Comparison of ENCODE assay signal across 10 cellular contexts in the genomic region with DNA sequence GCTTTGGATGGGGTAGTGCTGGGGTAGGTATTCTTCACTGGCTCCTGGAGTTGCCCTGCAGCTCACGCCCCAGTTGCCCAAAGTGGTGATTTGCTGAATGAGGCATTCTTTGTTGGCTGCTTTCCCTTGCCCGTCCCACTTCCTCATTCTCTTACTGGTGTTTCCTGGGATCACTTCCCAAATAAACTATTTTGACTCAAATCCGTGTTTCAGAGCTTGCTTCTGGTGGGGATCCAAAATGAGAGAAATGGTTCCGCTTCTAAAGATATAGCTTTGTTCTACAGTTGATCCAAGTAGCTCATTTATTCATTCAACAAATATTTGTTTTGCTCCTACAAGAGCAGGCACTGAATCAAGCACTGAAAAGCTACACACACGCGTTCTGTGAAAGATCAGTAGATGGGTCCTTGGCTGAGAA.
DNase-seq lines count a peak whose midpoint lies in the region; ATAC-seq and TF ChIP-seq lines count a peak whose summit lies in the region.
"Had no signal": no experiment of that assay in that cellular context is flagged by ENCODE, and none has a peak within 500 bp of the region (broad histone marks: within the 10 kb centered on the region; RNA-seq: fewer than 3 reads in every experiment).

No MANE protein-coding gene starts in this region.

- intact Hi-C loops in dendritic cell treated with granulocyte-macrophage colony-stimulating factor and Interleukin-4, amounts not matched to agents 40 ng/mL and 50 ng/mL, for 4 days (cut with micrococcal nuclease): no loop called here
- intact Hi-C loops in left lung (cut with DNase I) (no loop called here), transverse colon (cut with DNase I; ENCODE audit: low total_unique reads) (no loop called here), A673 (cut with micrococcal nuclease; ENCODE audit: unreplicated experiment) (no loop called here)

- BruUV-seq in A673 (replicated peaks; lab: Mats Ljungman, UMichigan): no TSS peak

- TF ChIP-seq POLR2A in transverse colon (IDR thresholded peaks at IDR 0.05): no peak

- H3K36me3 ChIP-seq in left lung: no peaks in the 10 kb centered on the region
- H3K36me3 ChIP-seq in transverse colon: no peaks in the 10 kb centered on the region
- no peaks in the 10 kb centered on the region for H3K36me3 ChIP-seq in A673 (ENCODE audit: insufficient read depth, low read length, poor library complexity, severe bottlenecking)

- peak overlapping the region; percentile 39 for H3K27ac Mint-ChIP-seq in dendritic cell treated with granulocyte-macrophage colony-stimulating factor and Interleukin-4, amounts not matched to agents 40 ng/mL and 50 ng/mL, for 4 days
- H3K27ac Mint-ChIP-seq: activated CD4-positive, alpha-beta T cell treated with anti-CD3 and anti-CD28 coated beads, Interleukin-2, amount 10 ng/mL, durations not matched to agents 7 days and 5 days; natural killer cell treated with Interleukin-12 subunit alpha and Interleukin-12 subunit beta and Interleukin-15 and Interleukin-18, amount 100 ng/mL, for 72 hours had no signal

- TF ChIP-seq CTCF in left lung (IDR thresholded peaks at IDR 0.05) (no peak), transverse colon (IDR thresholded peaks at IDR 0.05) (no peak), A673 (conservative IDR thresholded peaks at IDR 0.05; ENCODE audit: low read depth, low read length) (no peak)

- DNase-seq in M059J (ENCODE audit: low read depth) (peak; percentile 76), left lung (peak in 1 of 2 donors; percentile 54), transverse colon (peak; percentile 14), A673 (ENCODE audit: low spot score) (no peak)
- DNase-seq in activated T-cell treated with anti-CD3 and anti-CD28 coated beads, Interleukin-2, amount 50 U/mL, for 4 hours: no peak
- DNase-seq: activated CD4-positive, alpha-beta T cell treated with anti-CD3 and anti-CD28 coated beads, Interleukin-2, amount 10 ng/mL, durations not matched to agents 7 days and 5 days; SHP77 treated with DMSO at 0.1 percent for 48 hours had no signal

- CTCF ChIA-PET in A673 (lab: Charles Lee): interaction anchor here (0.6 kb wide), 1 partner anchor 512 kb away, joined by 6 read pairs; no protein-coding TSS in a partner anchor

- no peak for TF ChIP-seq EP300 in transverse colon (IDR thresholded peaks at IDR 0.05; ENCODE audit: low read depth)

- H3K36me3 Mint-ChIP-seq in dendritic cell treated with granulocyte-macrophage colony-stimulating factor and Interleukin-4, amounts not matched to agents 40 ng/mL and 50 ng/mL, for 4 days (ENCODE audit: low read depth): no peaks in the 10 kb centered on the region
- H3K36me3 Mint-ChIP-seq in activated T-cell treated with anti-CD3 and anti-CD28 coated beads, Interleukin-2, amount 50 U/mL, for 4 hours (ENCODE audit: insufficient read depth): no peaks in the 10 kb centered on the region
- H3K36me3 Mint-ChIP-seq: natural killer cell treated with Interleukin-12 subunit alpha and Interleukin-12 subunit beta and Interleukin-15 and Interleukin-18, amount 100 ng/mL, for 72 hours had no signal

- ATAC-seq in left lung: peak; percentile 86
- no peak for ATAC-seq in HG03439 (IDR thresholded peaks at IDR 0.05; ENCODE audit: unreplicated experiment)
- ATAC-seq in activated T-cell treated with anti-CD3 and anti-CD28 coated beads, Interleukin-2, amount 50 U/mL, for 4 hours: no peak
- ATAC-seq: natural killer cell treated with Interleukin-12 subunit alpha and Interleukin-12 subunit beta and Interleukin-15 and Interleukin-18, amount 100 ng/mL, for 72 hours had no signal

- H3K27me3 Mint-ChIP-seq in dendritic cell treated with granulocyte-macrophage colony-stimulating factor and Interleukin-4, amounts not matched to agents 40 ng/mL and 50 ng/mL, for 4 days: no peaks in the 10 kb centered on the region
- no peaks in the 10 kb centered on the region for H3K27me3 Mint-ChIP-seq in activated T-cell treated with anti-CD3 and anti-CD28 coated beads, Interleukin-2, amount 50 U/mL, for 4 hours (ENCODE audit: low read depth)
- H3K27me3 Mint-ChIP-seq: activated CD4-positive, alpha-beta T cell treated with anti-CD3 and anti-CD28 coated beads, Interleukin-2, amount 10 ng/mL, durations not matched to agents 7 days and 5 days had no signal

- no peak overlapping the region for H3K4me3 ChIP-seq in left lung
- no peak overlapping the region for H3K4me3 ChIP-seq in transverse colon
- H3K4me3 ChIP-seq in A673 (ENCODE audit: low read depth, low read length, poor library complexity, severe bottlenecking): no peak overlapping the region

- H3K9me3 ChIP-seq in left lung (no peaks in the 10 kb centered on the region), transverse colon (no peaks in the 10 kb centered on the region), A673 (ENCODE audit: low read depth, low read length, poor library complexity, severe bottlenecking) (no peaks in the 10 kb centered on the region)

- H3K27me3 ChIP-seq in left lung (no peaks in the 10 kb centered on the region), transverse colon (no peaks in the 10 kb centered on the region), A673 (replicated peaks; ENCODE audit: insufficient read depth, low read depth, low read length, poor library complexity) (no peaks in the 10 kb centered on the region)

- H3K4me3 Mint-ChIP-seq in dendritic cell treated with granulocyte-macrophage colony-stimulating factor and Interleukin-4, amounts not matched to agents 40 ng/mL and 50 ng/mL, for 4 days: no peak overlapping the region
- H3K4me3 Mint-ChIP-seq in activated T-cell treated with anti-CD3 and anti-CD28 coated beads, Interleukin-2, amount 50 U/mL, for 4 hours: no peak overlapping the region
- H3K4me3 Mint-ChIP-seq: activated CD4-positive, alpha-beta T cell treated with anti-CD3 and anti-CD28 coated beads, Interleukin-2, amount 10 ng/mL, durations not matched to agents 7 days and 5 days; natural killer cell treated with Interleukin-12 subunit alpha and Interleukin-12 subunit beta and Interleukin-15 and Interleukin-18, amount 100 ng/mL, for 72 hours had no signal

- H3K27ac ChIP-seq in left lung: peak overlapping the region in 1 of 2 donors; percentile 23
- H3K27ac ChIP-seq in transverse colon: no peak overlapping the region
- H3K27ac ChIP-seq in A673 (ENCODE audit: low read depth, low read length, poor library complexity, severe bottlenecking): no peak overlapping the region

- WGBS in transverse colon (ENCODE audit: low coverage in 1 of 2), 2 donors: 25 to 51% methylated on average over 2 to 6 of the region's 6 CpGs

- in situ Hi-C loops in transverse colon (cut with MboI; ENCODE audit: low pct_ligation_motif_present in 1 of 4, low pct_unique_long_range_greater_than_20kb in 1 of 4, low sequenced_read_pairs in 3 of 4): no loop called here

- POLR2A ChIA-PET in A673 (lab: Charles Lee; ENCODE audit: low non-redundant PET): no interaction called here

- H3K9me3 Mint-ChIP-seq in dendritic cell treated with granulocyte-macrophage colony-stimulating factor and Interleukin-4, amounts not matched to agents 40 ng/mL and 50 ng/mL, for 4 days: no peaks in the 10 kb centered on the region
- H3K9me3 Mint-ChIP-seq in activated T-cell treated with anti-CD3 and anti-CD28 coated beads, Interleukin-2, amount 50 U/mL, for 4 hours: no peaks in the 10 kb centered on the region
- H3K9me3 Mint-ChIP-seq: activated CD4-positive, alpha-beta T cell treated with anti-CD3 and anti-CD28 coated beads, Interleukin-2, amount 10 ng/mL, durations not matched to agents 7 days and 5 days; natural killer cell treated with Interleukin-12 subunit alpha and Interleukin-12 subunit beta and Interleukin-15 and Interleukin-18, amount 100 ng/mL, for 72 hours had no signal

- H3K4me1 ChIP-seq in left lung (no peaks in the 10 kb centered on the region), transverse colon (no peaks in the 10 kb centered on the region), A673 (ENCODE audit: insufficient read depth, low read length, poor library complexity, severe bottlenecking) (no peaks in the 10 kb centered on the region)

- H3K4me1 Mint-ChIP-seq in dendritic cell treated with granulocyte-macrophage colony-stimulating factor and Interleukin-4, amounts not matched to agents 40 ng/mL and 50 ng/mL, for 4 days (ENCODE audit: low read depth): peaks cover 21% of the 10 kb centered on the region
- H3K4me1 Mint-ChIP-seq in activated T-cell treated with anti-CD3 and anti-CD28 coated beads, Interleukin-2, amount 50 U/mL, for 4 hours (ENCODE audit: low read depth): no peaks in the 10 kb centered on the region

Comparison
In these comparisons a context has a peak if more than half of its experiments do, and no peak if none do; other contexts are left out.
1. DNase-seq: peak in M059J (single experiment) and transverse colon (single experiment); none in A673 (single experiment) and activated T-cell treated with anti-CD3 and anti-CD28 coated beads, Interleukin-2, amount 50 U/mL, for 4 hours (single experiment).